Comparison of ENCODE assay signal across 13 cellular contexts in genomic region chr2:226609361-226609760, GRCh38.
DNase-seq lines count a peak whose midpoint lies in the region; ATAC-seq and TF ChIP-seq lines count a peak whose summit lies in the region.
"Had no signal": no experiment of that assay in that cellular context is flagged by ENCODE, and none has a peak within 500 bp of the region (broad histone marks: within the 10 kb centered on the region; RNA-seq: fewer than 3 reads in every experiment).

No MANE protein-coding gene starts in this region.

- no peak overlapping the region for H3K9ac ChIP-seq in HCT116 (ENCODE audit: low read length)

- no peaks in the 10 kb centered on the region for H4K20me1 ChIP-seq in HCT116 (ENCODE audit: insufficient read depth)

- no peaks in the 10 kb centered on the region for H3K9me2 ChIP-seq in HCT116 (ENCODE audit: insufficient read depth)

- H3K4me1 ChIP-seq in HCT116 (ENCODE audit: control insufficient read depth in 1 of 2, insufficient read depth in 2 of 2, low read length in 2 of 2): peaks cover 43 to 50% of the 10 kb centered on the region in 2 experiments
- H3K4me1 ChIP-seq: stomach had no signal

- H3K9me3 ChIP-seq in HCT116 (ENCODE audit: control insufficient read depth in 1 of 2, insufficient read depth in 1 of 2, low read depth in 1 of 2, low read length in 2 of 2): no peaks in the 10 kb centered on the region
- H3K9me3 ChIP-seq: stomach had no signal

- H3K4me3 ChIP-seq in AG10803 (ENCODE audit: low read length) (no peak overlapping the region), HCT116 (replicated peaks in 1 of 2; ENCODE audit: low read depth in 1 of 2, low read length in 2 of 2) (no peak overlapping the region)
- H3K4me3 ChIP-seq: stomach had no signal

- H3K36me3 ChIP-seq in HCT116 (ENCODE audit: control insufficient read depth in 1 of 2, insufficient read depth in 2 of 2, low read length in 2 of 2): peaks cover 2 to 43% of the 10 kb centered on the region in 2 experiments; a peak in 3 of 4 replicates
- H3K36me3 ChIP-seq: stomach had no signal

- TF ChIP-seq CTCF in AG10803 (conservative IDR thresholded peaks at IDR 0.05; ENCODE audit: low read length) (no peak), HCT116 (IDR thresholded peaks at IDR 0.05 in 2 of 3, conservative IDR thresholded peaks at IDR 0.05 in 1 of 3; ENCODE audit: borderline replicate concordance in 1 of 3, insufficient read depth in 1 of 3, low read depth in 2 of 3, low read length in 2 of 3) (no peak)

- no peaks in the 10 kb centered on the region for H3K79me2 ChIP-seq in HCT116 (ENCODE audit: insufficient read depth, low read length)

- RAD21 ChIA-PET in HCT116 (lab: Charles Lee; ENCODE audit: low non-redundant PET in 1 of 2, low total read pairs in 2 of 2, uncharacterized antibody in 2 of 2, unreplicated experiment in 2 of 2): no interaction called here

- CTCF ChIA-PET in HCT116 (lab: Charles Lee): no interaction called here

- no peak for TF ChIP-seq POLR2A in HCT116 (IDR thresholded peaks at IDR 0.05; ENCODE audit: borderline replicate concordance, extremely low read depth, insufficient read depth, insufficient read length)

- POLR2A ChIA-PET in HCT116 (lab: Charles Lee): no interaction called here

- H3K4me2 ChIP-seq in HCT116 (ENCODE audit: low read length): no peak overlapping the region

- DNase-seq in AG10803 (ENCODE audit: low read depth): peak; percentile 85
- no peak for DNase-seq in HCT116 (ENCODE audit: low read depth, low spot score)
- DNase-seq in astrocyte of the hippocampus (ENCODE audit: low read depth, low spot score): peak; percentile 32
- DNase-seq in left kidney (ENCODE audit: low read depth, low spot score): peak; percentile 8
- no peak for DNase-seq in NCI-H748 treated with DMSO at 0.1 percent for 48 hours (lab: John Stamatoyannopoulos, UW)
- no peak for DNase-seq in NCI-H1436 treated with DMSO at 0.1 percent for 48 hours (lab: John Stamatoyannopoulos, UW)
- no peak for DNase-seq in DMS114 treated with DMSO at 0.1 percent for 48 hours (lab: John Stamatoyannopoulos, UW; ENCODE audit: unreplicated experiment)
- DNase-seq in NCI-H2081 (lab: John Stamatoyannopoulos, UW): no peak
- DNase-seq: activated T-cell treated with anti-CD3 and anti-CD28 coated beads, Interleukin-2, amount 50 U/mL, for 1 hour; amygdala; CD8-positive, alpha-beta memory T cell; MM.1S; stomach had no signal

- TF ChIP-seq RAD21 in HCT116 (IDR thresholded peaks at IDR 0.05; ENCODE audit: low read depth): no peak

- no peaks in the 10 kb centered on the region for H3K27me3 ChIP-seq in HCT116 (ENCODE audit: insufficient read depth, low read length)
- H3K27me3 ChIP-seq: stomach had no signal

- peak overlapping the region; percentile 96; the same call in 1 of the 2 replicates for H3K27ac ChIP-seq in HCT116 (ENCODE audit: low read depth, low read length)
- H3K27ac ChIP-seq: stomach had no signal

- no peak for ATAC-seq in HCT116

- no peak overlapping the region for H2AFZ ChIP-seq in HCT116 (ENCODE audit: low read depth, low read length, poor library complexity, severe bottlenecking)

- BruUV-seq in HCT116 (replicated peaks; lab: Mats Ljungman, UMichigan): no TSS peak

- intact Hi-C loops in HCT116 (cut with micrococcal nuclease): no loop called here

TF ChIP-seq in HCT116, 20 proteins besides CTCF, POLR2A, EP300 and RAD21:
- TF ChIP-seq CBX3 (IDR thresholded peaks at IDR 0.05; ENCODE audit: low read depth): peak; percentile 29; the same call in 1 of the 2 replicates
- no peak for TF ChIP-seq ELF1 (IDR thresholded peaks at IDR 0.05; ENCODE audit: borderline replicate concordance, low read depth)
- TF ChIP-seq EZH2 (IDR thresholded peaks at IDR 0.05): no peak
- no peak for TF ChIP-seq EZH2phosphoT487 (IDR thresholded peaks at IDR 0.05; ENCODE audit: borderline replicate concordance)
TF ChIP-seq in HCT116: peak in this region for 1.

Comparison
In these comparisons a context has a peak if more than half of its experiments do, and no peak if none do; other contexts are left out.
1. DNase-seq: peak in AG10803 (single experiment), astrocyte of the hippocampus (single experiment) and left kidney (single experiment); none in HCT116 (single experiment), NCI-H748 treated with DMSO at 0.1 percent for 48 hours (single experiment), NCI-H1436 treated with DMSO at 0.1 percent for 48 hours (single experiment), DMS114 treated with DMSO at 0.1 percent for 48 hours (single experiment) and NCI-H2081 (0 of 2).